9 cellular contexts compared by ENCODE assay signal in the genomic region with DNA sequence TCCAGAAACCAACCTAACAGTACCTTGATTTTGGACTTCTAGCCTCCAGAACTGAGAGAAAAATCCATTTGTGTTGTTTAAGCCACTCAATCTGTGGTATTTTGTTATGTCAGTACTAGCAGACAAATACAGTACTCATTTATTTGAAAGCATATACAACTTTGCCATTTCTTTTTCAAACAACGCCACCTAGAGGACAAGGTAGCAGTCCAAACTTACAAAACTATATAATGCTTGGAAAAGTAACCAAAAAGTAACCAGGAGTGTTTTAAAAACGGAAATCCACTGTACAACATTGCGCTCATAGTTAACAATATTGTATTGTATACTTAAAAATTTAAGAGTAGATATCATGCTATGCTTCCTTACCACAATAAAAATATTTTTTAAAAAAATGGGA. TPM values are rescaled to one million over a fixed set of nuclear protein-coding genes. Genes with fewer than 3 reads are reported as not detected.
A peak's percentile ranks its signal among the peaks of the same experiment; 100 is the strongest.
DNase-seq lines count a peak whose midpoint lies in the region; ATAC-seq and TF ChIP-seq lines count a peak whose summit lies in the region.
"Had no signal": no experiment of that assay in that cellular context is flagged by ENCODE, and none has a peak within 500 bp of the region (broad histone marks: within the 10 kb centered on the region; RNA-seq: fewer than 3 reads in every experiment).

No MANE protein-coding gene starts in this region.

- no peak overlapping the region for H3K27ac Mint-ChIP-seq in Calu3 (ENCODE audit: unreplicated experiment)
- H3K27ac Mint-ChIP-seq in brain: no peak overlapping the region
- H3K27ac Mint-ChIP-seq in mesothelial cell of epicardium: no peak overlapping the region
- H3K27ac Mint-ChIP-seq: activated naive CD4-positive, alpha-beta T cell treated with anti-CD3 and anti-CD28 coated beads, Interleukin-2, amount 50 U/mL, for 24 hours had no signal

- TF ChIP-seq RAD21 in Ishikawa (IDR thresholded peaks at IDR 0.05; ENCODE audit: low read depth): peak; percentile 33; the same call in 1 of the 2 replicates

- H3K4me1 Mint-ChIP-seq in Calu3 (ENCODE audit: low read depth, unreplicated experiment) (no peaks in the 10 kb centered on the region), brain (no peaks in the 10 kb centered on the region), mesothelial cell of epicardium (no peaks in the 10 kb centered on the region)
- H3K4me1 Mint-ChIP-seq: activated naive CD4-positive, alpha-beta T cell treated with anti-CD3 and anti-CD28 coated beads, Interleukin-2, amount 50 U/mL, for 24 hours had no signal

- BruUV-seq in Calu3 (replicated peaks; lab: Mats Ljungman, UMichigan): no TSS peak

- intact Hi-C loops in Calu3 (cut with micrococcal nuclease; ENCODE audit: unreplicated experiment): loop anchor here (1.0 to 10.0 kb wide), 3 partner anchors 454 to 1794 kb away; no protein-coding TSS in a partner anchor

- CTCF ChIA-PET in Calu3 (lab: Charles Lee): no interaction called here

- H3K27me3 Mint-ChIP-seq in Calu3 (ENCODE audit: unreplicated experiment) (no peaks in the 10 kb centered on the region), brain (no peaks in the 10 kb centered on the region), mesothelial cell of epicardium (ENCODE audit: low read depth) (no peaks in the 10 kb centered on the region)

- DNase-seq in Calu3: no peak
- no peak for DNase-seq in mesothelial cell of epicardium (ENCODE audit: low spot score in 2 of 2, unreplicated experiment in 2 of 2)
- DNase-seq in activated T-cell treated with anti-CD3 and anti-CD28 coated beads, Interleukin-2, amount 50 U/mL, for 48 hours: no peak
- no peak for DNase-seq in NCI-H128 (lab: John Stamatoyannopoulos, UW; ENCODE audit: unreplicated experiment)
- DNase-seq in NCI-H226: no peak

- no peaks in the 10 kb centered on the region for H3K9me3 Mint-ChIP-seq in Calu3 (ENCODE audit: low read depth, unreplicated experiment)
- H3K9me3 Mint-ChIP-seq in brain: peaks cover 0 to 3% (median 0%) of the 10 kb centered on the region in 5 experiments
- no peaks in the 10 kb centered on the region for H3K9me3 Mint-ChIP-seq in mesothelial cell of epicardium
- H3K9me3 Mint-ChIP-seq: activated naive CD4-positive, alpha-beta T cell treated with anti-CD3 and anti-CD28 coated beads, Interleukin-2, amount 50 U/mL, for 24 hours had no signal

- H3K4me3 Mint-ChIP-seq in Calu3 (ENCODE audit: low read depth, unreplicated experiment) (no peak overlapping the region), brain (no peak overlapping the region), mesothelial cell of epicardium (no peak overlapping the region)
- H3K4me3 Mint-ChIP-seq: activated naive CD4-positive, alpha-beta T cell treated with anti-CD3 and anti-CD28 coated beads, Interleukin-2, amount 50 U/mL, for 24 hours had no signal

- peak; percentile 19 for TF ChIP-seq CTCF in Calu3 (IDR thresholded peaks at IDR 0.05; ENCODE audit: unreplicated experiment)
- TF ChIP-seq CTCF in brain (conservative IDR thresholded peaks at IDR 0.05): peak; percentile 50 to 68
- TF ChIP-seq CTCF in mesothelial cell of epicardium (IDR thresholded peaks at IDR 0.05; ENCODE audit: unreplicated experiment): peak; percentile 70

- ATAC-seq in GM21447 (IDR thresholded peaks at IDR 0.05; ENCODE audit: unreplicated experiment): no peak

- H3K36me3 Mint-ChIP-seq in Calu3 (ENCODE audit: insufficient read depth, unreplicated experiment) (no peaks in the 10 kb centered on the region), brain (no peaks in the 10 kb centered on the region), mesothelial cell of epicardium (no peaks in the 10 kb centered on the region)
- H3K36me3 Mint-ChIP-seq: activated naive CD4-positive, alpha-beta T cell treated with anti-CD3 and anti-CD28 coated beads, Interleukin-2, amount 50 U/mL, for 24 hours had no signal

- no peak for TF ChIP-seq EP300 in Ishikawa (IDR thresholded peaks at IDR 0.05; ENCODE audit: borderline replicate concordance)

TF ChIP-seq in Ishikawa, 13 proteins besides CTCF, POLR2A, EP300 and RAD21:
- no peak for TF ChIP-seq ZBTB7A (IDR thresholded peaks at IDR 0.05; ENCODE audit: low read depth)

RNA-seq across cellular contexts. Expression of a gene that starts 37.0 kb away (rescaled TPM):
- total RNA-seq in Calu3 (2022) (not detected in 2 replicates), mesothelial cell of epicardium (0.72 to 1.4 TPM (median 1.1 TPM) in 3 replicates)
- polyA plus RNA-seq in brain (ENCODE audit: insufficient read depth, low read depth, low replicate concordance): 5.6 TPM

Comparison
In these comparisons a context has a peak if more than half of its experiments do, and no peak if none do; other contexts are left out.
1. CTCF ChIP-seq: peak in every context shown above with its lines; median percentile 70 in mesothelial cell of epicardium; 59 in brain; 19 in Calu3.